Comparison of ENCODE assay signal across 23 cellular contexts in genomic region chr12:93901739-93902138, GRCh38.
"Had no signal": no experiment of that assay in that cellular context is flagged by ENCODE, and none has a peak within 500 bp of the region (broad histone marks: within the 10 kb centered on the region; RNA-seq: fewer than 3 reads in every experiment).

No MANE protein-coding gene starts in this region.

- H3K27ac Mint-ChIP-seq: naive B cell; natural killer cell; nephron progenitor cell; neural progenitor cell; progenitor cell of endocrine pancreas; stimulated activated naive B cell treated with anti-CD40 and anti-IgM and Interleukin-4, amounts not matched to agents 10 μg/mL and 1 μg/mL and 100 μg/mL, for 72 hours; stimulated activated naive CD8-positive, alpha-beta T cell treated with anti-CD3 and anti-CD28 coated beads, Interleukin-15, Interleukin-2, amounts not matched to agents 100 ng/mL and 50 ng/mL, for 24 hours had no signal

- H3K36me3 Mint-ChIP-seq: natural killer cell; neural progenitor cell; stimulated activated naive B cell treated with anti-CD40 and anti-IgM and Interleukin-4, amounts not matched to agents 10 μg/mL and 1 μg/mL and 100 μg/mL, for 72 hours had no signal

- H3K9me3 Mint-ChIP-seq: natural killer cell had no signal

- H3K4me3 Mint-ChIP-seq: naive B cell; natural killer cell; nephron progenitor cell; neural progenitor cell; stimulated activated naive B cell treated with anti-CD40 and anti-IgM and Interleukin-4, amounts not matched to agents 10 μg/mL and 1 μg/mL and 100 μg/mL, for 72 hours; stimulated activated naive CD8-positive, alpha-beta T cell treated with anti-CD3 and anti-CD28 coated beads, Interleukin-15, Interleukin-2, amounts not matched to agents 100 ng/mL and 50 ng/mL, for 24 hours had no signal

- DNase-seq: hippocampal formation; kidney glomerular epithelial cell; left colon; left lung; lower lobe of right lung; mammary epithelial cell; mesenchymal stem cell; naive B cell; natural killer cell; nephron progenitor cell; occipital lobe; right cardiac atrium; stimulated activated CD4-positive, alpha-beta T cell treated with anti-CD3 and anti-CD28 coated beads, Interleukin-12 subunit alpha, Interleukin-12 subunit beta, amount 100 ng/mL, for 4 hours; stimulated activated CD4-positive, alpha-beta T cell treated with anti-CD3 and anti-CD28 coated beads, Interleukin-15, amount 100 ng/mL, for 24 hours; stimulated activated CD4-positive, alpha-beta T cell treated with anti-CD3 and anti-CD28 coated beads, Interleukin-2, amount 100 ng/mL, for 24 hours; stimulated activated CD4-positive, alpha-beta T cell treated with anti-CD3 and anti-CD28 coated beads, Interleukin-4, amount 100 ng/mL, for 1 hour; stimulated activated naive B cell treated with anti-CD40 and anti-IgM and Interleukin-4, amounts not matched to agents 10 μg/mL and 1 μg/mL and 100 μg/mL, for 72 hours; tibial artery; trophoblast cell; uterus had no signal

- H3K27me3 Mint-ChIP-seq: naive B cell; progenitor cell of endocrine pancreas; stimulated activated naive B cell treated with anti-CD40 and anti-IgM and Interleukin-4, amounts not matched to agents 10 μg/mL and 1 μg/mL and 100 μg/mL, for 72 hours; stimulated activated naive CD8-positive, alpha-beta T cell treated with anti-CD3 and anti-CD28 coated beads, Interleukin-15, Interleukin-2, amounts not matched to agents 100 ng/mL and 50 ng/mL, for 24 hours had no signal

- H3K4me1 Mint-ChIP-seq: natural killer cell, neural progenitor cell had no signal
